Comparison of ENCODE assay signal across 1 cellular context in genomic region chr6:150150821-150151646, GRCh38.
TF ChIP-seq lines count a peak whose summit lies in the region.

No MANE protein-coding gene starts in this region.

TF ChIP-seq in K562, 482 proteins besides CTCF, POLR2A, EP300 and RAD21 (continued from another document and continues in another):
- TF ChIP-seq CBX2 (IDR thresholded peaks at IDR 0.05; ENCODE audit: insufficient read depth, low read length, poor library complexity, severe bottlenecking) (no peak), ZBTB40 (IDR thresholded peaks at IDR 0.05) (peak; percentile 59), ZBTB40 (CRISPR knock-in tag; IDR thresholded peaks at IDR 0.05) (no peak), PRPF4 (IDR thresholded peaks at IDR 0.05; ENCODE audit: insufficient read depth, low read depth, low read length, poor library complexity, severe bottlenecking) (no peak), FOXP4 (CRISPR knock-in tag; IDR thresholded peaks at IDR 0.05; ENCODE audit: borderline replicate concordance) (no peak), GTF2B (IDR thresholded peaks at IDR 0.05; ENCODE audit: extremely low read depth, insufficient read length) (no peak), DNMT1 (IDR thresholded peaks at IDR 0.05) (peak; percentile 88; the same call in 1 of the 2 replicates), TEAD1 (CRISPR knock-in tag; IDR thresholded peaks at IDR 0.05) (peak in 1 of 2 experiments; percentile 78; a peak in 2 of 4 replicates), ZNF586 (CRISPR knock-in tag; conservative IDR thresholded peaks at IDR 0.05) (no peak), ZNF75A (CRISPR knock-in tag; IDR thresholded peaks at IDR 0.05) (no peak), ATF2 (CRISPR knock-in tag; IDR thresholded peaks at IDR 0.05) (no peak), FOXJ2 (tag; IDR thresholded peaks at IDR 0.05) (0 out of 2 replicates have a peak, but pooled peaks have one; percentile 71), MAFF (IDR thresholded peaks at IDR 0.05; ENCODE audit: low read length) (peak; percentile 12; the same call in 1 of the 2 replicates), TSHZ1 (CRISPR knock-in tag; IDR thresholded peaks at IDR 0.05) (no peak), IFI16 (CRISPR knock-in tag; IDR thresholded peaks at IDR 0.05) (no peak), CHD1 (IDR thresholded peaks at IDR 0.05; ENCODE audit: low read length) (no peak), BCOR (IDR thresholded peaks at IDR 0.05) (peak; percentile 89), RHOXF2B (CRISPR knock-in tag; conservative IDR thresholded peaks at IDR 0.05) (no peak), ZBTB7A (IDR thresholded peaks at IDR 0.05; ENCODE audit: borderline replicate concordance, control insufficient read depth, low read depth, low read length) (no peak), FOS (IDR thresholded peaks at IDR 0.05; ENCODE audit: extremely low read depth, insufficient read length) (no peak), PHF8 (IDR thresholded peaks at IDR 0.05; ENCODE audit: borderline replicate concordance, low read length) (no peak; the same call in 1 of the 2 replicates), ZNF449 (CRISPR knock-in tag; IDR thresholded peaks at IDR 0.05) (no peak), SNRNP70 (optimal IDR thresholded peaks at IDR 0.05; ENCODE audit: low read depth, low read length) (no peak), ZNF644 (tag; IDR thresholded peaks at IDR 0.05; ENCODE audit: low read depth) (no peak), GABPB1 (CRISPR knock-in tag; IDR thresholded peaks at IDR 0.05) (0 out of 2 replicates have a peak, but pooled peaks have one; percentile 52), EWSR1 (IDR thresholded peaks at IDR 0.05; ENCODE audit: borderline replicate concordance, low read depth, partially characterized antibody) (no peak), NONO (IDR thresholded peaks at IDR 0.05; ENCODE audit: low read depth in 2 of 2, low read length in 1 of 2) (0 out of 4 replicates have a peak, but pooled peaks of 1 of the 2 experiments have one; percentile 20), CREB1 (IDR thresholded peaks at IDR 0.05) (peak; percentile 82), CREB1 (CRISPR knock-in tag; IDR thresholded peaks at IDR 0.05) (peak; percentile 77; the same call in 1 of the 2 replicates), AFF4 (CRISPR knock-in tag; IDR thresholded peaks at IDR 0.05) (no peak), ZNF184 (CRISPR knock-in tag; IDR thresholded peaks at IDR 0.05) (no peak), TAF1 (IDR thresholded peaks at IDR 0.05; ENCODE audit: control insufficient read depth, extremely low read depth, insufficient read depth, low read length, severe bottlenecking) (peak; percentile 38)
